Comparison of ENCODE assay signal across 1 cellular context in the genomic region with DNA sequence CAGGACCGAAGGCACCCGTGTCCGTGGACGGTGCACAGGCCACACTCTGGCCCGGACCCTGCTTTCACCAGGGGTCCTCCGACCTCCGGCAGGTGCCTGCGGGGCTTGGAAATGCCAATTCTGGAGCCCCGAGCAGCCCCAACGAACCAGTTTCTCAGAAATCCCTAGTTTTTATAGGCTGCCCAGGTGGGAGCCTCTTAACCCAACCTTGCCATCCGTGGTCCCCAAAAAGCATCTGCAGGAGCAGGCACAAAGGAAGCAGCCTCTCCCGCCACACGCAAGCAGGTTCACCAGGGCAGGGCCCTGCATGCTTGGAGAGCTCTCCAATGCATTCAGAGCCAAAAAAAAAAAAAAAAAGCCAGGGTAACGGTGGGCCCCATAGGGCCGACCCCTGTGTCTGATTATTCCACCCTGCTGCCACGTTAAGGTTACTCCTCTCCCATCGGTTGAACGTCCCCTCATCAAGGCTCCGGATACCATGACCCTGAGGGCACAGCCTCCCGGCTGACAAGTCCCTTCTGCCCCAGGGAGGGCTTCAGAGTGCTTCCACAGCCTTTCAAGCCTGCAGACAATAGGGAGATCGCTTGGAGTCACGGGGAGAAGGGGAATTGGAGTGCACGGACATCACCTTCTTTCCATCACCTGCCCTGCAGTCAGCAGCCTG.
TF ChIP-seq lines count a peak whose summit lies in the region.

No MANE protein-coding gene starts in this region.

TF ChIP-seq in HepG2, 621 proteins besides CTCF, POLR2A, EP300 and RAD21 (continued from another document and continues in another):
- TF ChIP-seq, protein P1, sequence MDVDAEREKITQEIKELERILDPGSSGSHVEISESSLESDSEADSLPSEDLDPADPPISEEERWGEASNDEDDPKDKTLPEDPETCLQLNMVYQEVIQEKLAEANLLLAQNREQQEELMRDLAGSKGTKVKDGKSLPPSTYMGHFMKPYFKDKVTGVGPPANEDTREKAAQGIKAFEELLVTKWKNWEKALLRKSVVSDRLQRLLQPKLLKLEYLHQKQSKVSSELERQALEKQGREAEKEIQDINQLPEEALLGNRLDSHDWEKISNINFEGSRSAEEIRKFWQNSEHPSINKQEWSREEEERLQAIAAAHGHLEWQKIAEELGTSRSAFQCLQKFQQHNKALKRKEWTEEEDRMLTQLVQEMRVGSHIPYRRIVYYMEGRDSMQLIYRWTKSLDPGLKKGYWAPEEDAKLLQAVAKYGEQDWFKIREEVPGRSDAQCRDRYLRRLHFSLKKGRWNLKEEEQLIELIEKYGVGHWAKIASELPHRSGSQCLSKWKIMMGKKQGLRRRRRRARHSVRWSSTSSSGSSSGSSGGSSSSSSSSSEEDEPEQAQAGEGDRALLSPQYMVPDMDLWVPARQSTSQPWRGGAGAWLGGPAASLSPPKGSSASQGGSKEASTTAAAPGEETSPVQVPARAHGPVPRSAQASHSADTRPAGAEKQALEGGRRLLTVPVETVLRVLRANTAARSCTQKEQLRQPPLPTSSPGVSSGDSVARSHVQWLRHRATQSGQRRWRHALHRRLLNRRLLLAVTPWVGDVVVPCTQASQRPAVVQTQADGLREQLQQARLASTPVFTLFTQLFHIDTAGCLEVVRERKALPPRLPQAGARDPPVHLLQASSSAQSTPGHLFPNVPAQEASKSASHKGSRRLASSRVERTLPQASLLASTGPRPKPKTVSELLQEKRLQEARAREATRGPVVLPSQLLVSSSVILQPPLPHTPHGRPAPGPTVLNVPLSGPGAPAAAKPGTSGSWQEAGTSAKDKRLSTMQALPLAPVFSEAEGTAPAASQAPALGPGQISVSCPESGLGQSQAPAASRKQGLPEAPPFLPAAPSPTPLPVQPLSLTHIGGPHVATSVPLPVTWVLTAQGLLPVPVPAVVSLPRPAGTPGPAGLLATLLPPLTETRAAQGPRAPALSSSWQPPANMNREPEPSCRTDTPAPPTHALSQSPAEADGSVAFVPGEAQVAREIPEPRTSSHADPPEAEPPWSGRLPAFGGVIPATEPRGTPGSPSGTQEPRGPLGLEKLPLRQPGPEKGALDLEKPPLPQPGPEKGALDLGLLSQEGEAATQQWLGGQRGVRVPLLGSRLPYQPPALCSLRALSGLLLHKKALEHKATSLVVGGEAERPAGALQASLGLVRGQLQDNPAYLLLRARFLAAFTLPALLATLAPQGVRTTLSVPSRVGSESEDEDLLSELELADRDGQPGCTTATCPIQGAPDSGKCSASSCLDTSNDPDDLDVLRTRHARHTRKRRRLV (CRISPR knock-in tag; IDR thresholded peaks at IDR 0.05), result no peak
- TF ChIP-seq, protein P2, sequence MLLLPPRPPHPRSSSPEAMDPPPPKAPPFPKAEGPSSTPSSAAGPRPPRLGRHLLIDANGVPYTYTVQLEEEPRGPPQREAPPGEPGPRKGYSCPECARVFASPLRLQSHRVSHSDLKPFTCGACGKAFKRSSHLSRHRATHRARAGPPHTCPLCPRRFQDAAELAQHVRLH (CRISPR knock-in tag; IDR thresholded peaks at IDR 0.05; ENCODE audit: borderline replicate concordance, low read depth), result no peak
- TF ChIP-seq DNMT3B (CRISPR knock-in tag; conservative IDR thresholded peaks at IDR 0.05), result no peak
- no peak for TF ChIP-seq ZNF468 (CRISPR knock-in tag; IDR thresholded peaks at IDR 0.05)
- peak; percentile 84 for TF ChIP-seq ZNF747 (CRISPR knock-in tag; IDR thresholded peaks at IDR 0.05; ENCODE audit: borderline replicate concordance)
- TF ChIP-seq, protein P3, sequence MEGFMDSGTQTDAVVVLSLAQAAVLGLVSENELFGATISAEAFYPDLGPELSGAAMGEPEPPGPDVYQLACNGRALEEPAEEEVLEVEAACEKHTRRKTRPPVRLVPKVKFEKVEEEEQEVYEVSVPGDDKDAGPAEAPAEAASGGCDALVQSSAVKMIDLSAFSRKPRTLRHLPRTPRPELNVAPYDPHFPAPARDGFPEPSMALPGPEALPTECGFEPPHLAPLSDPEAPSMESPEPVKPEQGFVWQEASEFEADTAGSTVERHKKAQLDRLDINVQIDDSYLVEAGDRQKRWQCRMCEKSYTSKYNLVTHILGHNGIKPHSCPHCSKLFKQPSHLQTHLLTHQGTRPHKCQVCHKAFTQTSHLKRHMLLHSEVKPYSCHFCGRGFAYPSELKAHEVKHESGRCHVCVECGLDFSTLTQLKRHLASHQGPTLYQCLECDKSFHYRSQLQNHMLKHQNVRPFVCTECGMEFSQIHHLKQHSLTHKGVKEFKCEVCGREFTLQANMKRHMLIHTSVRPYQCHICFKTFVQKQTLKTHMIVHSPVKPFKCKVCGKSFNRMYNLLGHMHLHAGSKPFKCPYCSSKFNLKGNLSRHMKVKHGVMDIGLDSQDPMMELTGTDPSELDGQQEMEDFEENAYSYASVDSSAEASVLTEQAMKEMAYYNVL (CRISPR knock-in tag; IDR thresholded peaks at IDR 0.05; ENCODE audit: borderline replicate concordance), result no peak
- no peak for TF ChIP-seq HOXA3 (CRISPR knock-in tag; IDR thresholded peaks at IDR 0.05)
- no peak for TF ChIP-seq ETV5 (CRISPR knock-in tag; IDR thresholded peaks at IDR 0.05; ENCODE audit: borderline replicate concordance)
- TF ChIP-seq SNRNP70 (IDR thresholded peaks at IDR 0.05; ENCODE audit: low read depth, low read length), result no peak
- TF ChIP-seq, protein P4, sequence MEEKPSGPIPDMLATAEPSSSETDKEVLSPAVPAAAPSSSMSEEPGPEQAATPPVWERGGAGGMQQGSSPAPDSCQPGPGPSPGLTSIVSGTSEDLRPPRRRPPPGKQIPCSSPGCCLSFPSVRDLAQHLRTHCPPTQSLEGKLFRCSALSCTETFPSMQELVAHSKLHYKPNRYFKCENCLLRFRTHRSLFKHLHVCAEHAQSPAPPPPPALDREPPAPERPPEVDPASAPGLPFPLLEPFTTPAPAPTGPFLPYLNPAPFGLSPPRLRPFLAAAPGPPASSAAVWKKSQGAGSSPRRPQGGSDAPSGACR (CRISPR knock-in tag; IDR thresholded peaks at IDR 0.05), result peak; percentile 12; the same call in 1 of the 2 replicates
- TF ChIP-seq, protein P5, sequence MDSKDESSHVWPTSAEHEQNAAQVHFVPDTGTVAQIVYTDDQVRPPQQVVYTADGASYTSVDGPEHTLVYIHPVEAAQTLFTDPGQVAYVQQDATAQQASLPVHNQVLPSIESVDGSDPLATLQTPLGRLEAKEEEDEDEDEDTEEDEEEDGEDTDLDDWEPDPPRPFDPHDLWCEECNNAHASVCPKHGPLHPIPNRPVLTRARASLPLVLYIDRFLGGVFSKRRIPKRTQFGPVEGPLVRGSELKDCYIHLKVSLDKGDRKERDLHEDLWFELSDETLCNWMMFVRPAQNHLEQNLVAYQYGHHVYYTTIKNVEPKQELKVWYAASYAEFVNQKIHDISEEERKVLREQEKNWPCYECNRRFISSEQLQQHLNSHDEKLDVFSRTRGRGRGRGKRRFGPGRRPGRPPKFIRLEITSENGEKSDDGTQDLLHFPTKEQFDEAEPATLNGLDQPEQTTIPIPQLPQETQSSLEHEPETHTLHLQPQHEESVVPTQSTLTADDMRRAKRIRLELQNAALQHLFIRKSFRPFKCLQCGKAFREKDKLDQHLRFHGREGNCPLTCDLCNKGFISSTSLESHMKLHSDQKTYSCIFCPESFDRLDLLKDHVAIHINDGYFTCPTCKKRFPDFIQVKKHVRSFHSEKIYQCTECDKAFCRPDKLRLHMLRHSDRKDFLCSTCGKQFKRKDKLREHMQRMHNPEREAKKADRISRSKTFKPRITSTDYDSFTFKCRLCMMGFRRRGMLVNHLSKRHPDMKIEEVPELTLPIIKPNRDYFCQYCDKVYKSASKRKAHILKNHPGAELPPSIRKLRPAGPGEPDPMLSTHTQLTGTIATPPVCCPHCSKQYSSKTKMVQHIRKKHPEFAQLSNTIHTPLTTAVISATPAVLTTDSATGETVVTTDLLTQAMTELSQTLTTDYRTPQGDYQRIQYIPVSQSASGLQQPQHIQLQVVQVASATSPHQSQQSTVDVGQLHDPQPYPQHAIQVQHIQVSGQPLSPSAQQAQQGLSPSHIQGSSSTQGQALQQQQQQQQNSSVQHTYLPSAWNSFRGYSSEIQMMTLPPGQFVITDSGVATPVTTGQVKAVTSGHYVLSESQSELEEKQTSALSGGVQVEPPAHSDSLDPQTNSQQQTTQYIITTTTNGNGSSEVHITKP (CRISPR knock-in tag; IDR thresholded peaks at IDR 0.05; ENCODE audit: low read depth), result peak; percentile 11
- no peak for TF ChIP-seq ZNF564 (CRISPR knock-in tag; IDR thresholded peaks at IDR 0.05)
- peak; percentile 10; the same call in 1 of the 2 replicates for TF ChIP-seq FOXC1 (CRISPR knock-in tag; IDR thresholded peaks at IDR 0.05; ENCODE audit: borderline replicate concordance)
- TF ChIP-seq ZNF333 (CRISPR knock-in tag; IDR thresholded peaks at IDR 0.05; ENCODE audit: borderline replicate concordance), result no peak
- TF ChIP-seq KDM5B (CRISPR knock-in tag; IDR thresholded peaks at IDR 0.05; ENCODE audit: borderline replicate concordance), result no peak; the same call in 1 of the 2 replicates
- TF ChIP-seq, protein P6, sequence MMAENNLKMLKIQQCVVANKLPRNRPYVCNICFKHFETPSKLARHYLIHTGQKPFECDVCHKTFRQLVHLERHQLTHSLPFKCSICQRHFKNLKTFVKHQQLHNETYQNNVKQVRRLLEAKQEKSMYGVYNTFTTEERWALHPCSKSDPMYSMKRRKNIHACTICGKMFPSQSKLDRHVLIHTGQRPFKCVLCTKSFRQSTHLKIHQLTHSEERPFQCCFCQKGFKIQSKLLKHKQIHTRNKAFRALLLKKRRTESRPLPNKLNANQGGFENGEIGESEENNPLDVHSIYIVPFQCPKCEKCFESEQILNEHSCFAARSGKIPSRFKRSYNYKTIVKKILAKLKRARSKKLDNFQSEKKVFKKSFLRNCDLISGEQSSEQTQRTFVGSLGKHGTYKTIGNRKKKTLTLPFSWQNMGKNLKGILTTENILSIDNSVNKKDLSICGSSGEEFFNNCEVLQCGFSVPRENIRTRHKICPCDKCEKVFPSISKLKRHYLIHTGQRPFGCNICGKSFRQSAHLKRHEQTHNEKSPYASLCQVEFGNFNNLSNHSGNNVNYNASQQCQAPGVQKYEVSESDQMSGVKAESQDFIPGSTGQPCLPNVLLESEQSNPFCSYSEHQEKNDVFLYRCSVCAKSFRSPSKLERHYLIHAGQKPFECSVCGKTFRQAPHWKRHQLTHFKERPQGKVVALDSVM (CRISPR knock-in tag; IDR thresholded peaks at IDR 0.05), result no peak
- TF ChIP-seq, protein P7, sequence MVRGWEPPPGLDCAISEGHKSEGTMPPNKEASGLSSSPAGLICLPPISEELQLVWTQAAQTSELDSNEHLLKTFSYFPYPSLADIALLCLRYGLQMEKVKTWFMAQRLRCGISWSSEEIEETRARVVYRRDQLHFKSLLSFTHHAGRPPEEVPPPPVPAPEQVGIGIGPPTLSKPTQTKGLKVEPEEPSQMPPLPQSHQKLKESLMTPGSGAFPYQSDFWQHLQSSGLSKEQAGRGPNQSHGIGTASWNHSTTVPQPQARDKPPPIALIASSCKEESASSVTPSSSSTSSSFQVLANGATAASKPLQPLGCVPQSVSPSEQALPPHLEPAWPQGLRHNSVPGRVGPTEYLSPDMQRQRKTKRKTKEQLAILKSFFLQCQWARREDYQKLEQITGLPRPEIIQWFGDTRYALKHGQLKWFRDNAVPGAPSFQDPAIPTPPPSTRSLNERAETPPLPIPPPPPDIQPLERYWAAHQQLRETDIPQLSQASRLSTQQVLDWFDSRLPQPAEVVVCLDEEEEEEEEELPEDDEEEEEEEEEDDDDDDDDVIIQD (CRISPR knock-in tag; IDR thresholded peaks at IDR 0.05; ENCODE audit: low read depth), result no peak
- TF ChIP-seq, protein P8, sequence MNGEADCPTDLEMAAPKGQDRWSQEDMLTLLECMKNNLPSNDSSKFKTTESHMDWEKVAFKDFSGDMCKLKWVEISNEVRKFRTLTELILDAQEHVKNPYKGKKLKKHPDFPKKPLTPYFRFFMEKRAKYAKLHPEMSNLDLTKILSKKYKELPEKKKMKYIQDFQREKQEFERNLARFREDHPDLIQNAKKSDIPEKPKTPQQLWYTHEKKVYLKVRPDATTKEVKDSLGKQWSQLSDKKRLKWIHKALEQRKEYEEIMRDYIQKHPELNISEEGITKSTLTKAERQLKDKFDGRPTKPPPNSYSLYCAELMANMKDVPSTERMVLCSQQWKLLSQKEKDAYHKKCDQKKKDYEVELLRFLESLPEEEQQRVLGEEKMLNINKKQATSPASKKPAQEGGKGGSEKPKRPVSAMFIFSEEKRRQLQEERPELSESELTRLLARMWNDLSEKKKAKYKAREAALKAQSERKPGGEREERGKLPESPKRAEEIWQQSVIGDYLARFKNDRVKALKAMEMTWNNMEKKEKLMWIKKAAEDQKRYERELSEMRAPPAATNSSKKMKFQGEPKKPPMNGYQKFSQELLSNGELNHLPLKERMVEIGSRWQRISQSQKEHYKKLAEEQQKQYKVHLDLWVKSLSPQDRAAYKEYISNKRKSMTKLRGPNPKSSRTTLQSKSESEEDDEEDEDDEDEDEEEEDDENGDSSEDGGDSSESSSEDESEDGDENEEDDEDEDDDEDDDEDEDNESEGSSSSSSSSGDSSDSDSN (CRISPR knock-in tag; IDR thresholded peaks at IDR 0.05), result no peak
- TF ChIP-seq ZNF720 (CRISPR knock-in tag; IDR thresholded peaks at IDR 0.05), result no peak
- TF ChIP-seq NFE2 (CRISPR knock-in tag; IDR thresholded peaks at IDR 0.05), result no peak
- no peak for TF ChIP-seq KLF16 (CRISPR knock-in tag; IDR thresholded peaks at IDR 0.05)
- TF ChIP-seq, protein P9, sequence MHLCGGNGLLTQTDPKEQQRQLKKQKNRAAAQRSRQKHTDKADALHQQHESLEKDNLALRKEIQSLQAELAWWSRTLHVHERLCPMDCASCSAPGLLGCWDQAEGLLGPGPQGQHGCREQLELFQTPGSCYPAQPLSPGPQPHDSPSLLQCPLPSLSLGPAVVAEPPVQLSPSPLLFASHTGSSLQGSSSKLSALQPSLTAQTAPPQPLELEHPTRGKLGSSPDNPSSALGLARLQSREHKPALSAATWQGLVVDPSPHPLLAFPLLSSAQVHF (CRISPR knock-in tag; IDR thresholded peaks at IDR 0.05), result no peak
- TF ChIP-seq ZNF788 (CRISPR knock-in tag; IDR thresholded peaks at IDR 0.05; ENCODE audit: borderline replicate concordance), result 0 out of 2 replicates have a peak, but pooled peaks have one; percentile 6
- no peak for TF ChIP-seq PAF1 (CRISPR knock-in tag; IDR thresholded peaks at IDR 0.05)
- no peak for TF ChIP-seq SP4 (CRISPR knock-in tag; IDR thresholded peaks at IDR 0.05)
- peak; percentile 13; the same call in 1 of the 2 replicates for TF ChIP-seq ESRRA (CRISPR knock-in tag; IDR thresholded peaks at IDR 0.05; ENCODE audit: low read depth)
- TF ChIP-seq ZNF775 (CRISPR knock-in tag; IDR thresholded peaks at IDR 0.05; ENCODE audit: borderline replicate concordance), result no peak
- no peak for TF ChIP-seq FIP1L1 (IDR thresholded peaks at IDR 0.05; ENCODE audit: borderline replicate concordance, insufficient read depth, low read depth, low read length)
- TF ChIP-seq HOXA5 (CRISPR knock-in tag; IDR thresholded peaks at IDR 0.05), result no peak
- no peak for TF ChIP-seq BRCA1 (CRISPR knock-in tag; IDR thresholded peaks at IDR 0.05)
- TF ChIP-seq ZNF530 (CRISPR knock-in tag; IDR thresholded peaks at IDR 0.05; ENCODE audit: low read depth), result no peak
- no peak; the same call in 1 of the 2 replicates for TF ChIP-seq NCOA2 (CRISPR knock-in tag; IDR thresholded peaks at IDR 0.05)
- TF ChIP-seq, protein P10, sequence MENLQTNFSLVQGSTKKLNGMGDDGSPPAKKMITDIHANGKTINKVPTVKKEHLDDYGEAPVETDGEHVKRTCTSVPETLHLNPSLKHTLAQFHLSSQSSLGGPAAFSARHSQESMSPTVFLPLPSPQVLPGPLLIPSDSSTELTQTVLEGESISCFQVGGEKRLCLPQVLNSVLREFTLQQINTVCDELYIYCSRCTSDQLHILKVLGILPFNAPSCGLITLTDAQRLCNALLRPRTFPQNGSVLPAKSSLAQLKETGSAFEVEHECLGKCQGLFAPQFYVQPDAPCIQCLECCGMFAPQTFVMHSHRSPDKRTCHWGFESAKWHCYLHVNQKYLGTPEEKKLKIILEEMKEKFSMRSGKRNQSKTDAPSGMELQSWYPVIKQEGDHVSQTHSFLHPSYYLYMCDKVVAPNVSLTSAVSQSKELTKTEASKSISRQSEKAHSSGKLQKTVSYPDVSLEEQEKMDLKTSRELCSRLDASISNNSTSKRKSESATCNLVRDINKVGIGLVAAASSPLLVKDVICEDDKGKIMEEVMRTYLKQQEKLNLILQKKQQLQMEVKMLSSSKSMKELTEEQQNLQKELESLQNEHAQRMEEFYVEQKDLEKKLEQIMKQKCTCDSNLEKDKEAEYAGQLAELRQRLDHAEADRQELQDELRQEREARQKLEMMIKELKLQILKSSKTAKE (CRISPR knock-in tag; IDR thresholded peaks at IDR 0.05; ENCODE audit: borderline replicate concordance), result no peak
